1 cellular context compared by ENCODE assay signal in the genomic region with DNA sequence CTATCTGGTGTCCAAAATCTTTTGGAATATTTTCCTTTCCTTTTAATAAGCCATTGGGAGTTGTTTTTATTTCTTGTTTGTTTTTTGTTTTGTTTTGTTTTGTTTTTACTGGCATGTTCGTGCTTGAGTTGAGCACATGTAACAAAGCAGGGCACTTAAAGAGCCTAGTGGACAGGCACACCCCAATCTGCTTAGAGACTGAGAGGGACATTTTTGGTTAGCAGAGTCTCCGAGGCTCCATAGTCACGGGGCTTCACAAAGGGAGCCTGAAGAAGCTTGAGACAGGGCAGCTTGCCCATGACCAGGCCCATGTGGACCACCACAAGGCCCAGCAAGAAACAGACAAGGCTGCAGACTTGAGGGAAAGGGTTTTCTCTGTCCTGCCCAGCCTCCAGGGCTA.
TF ChIP-seq lines count a peak whose summit lies in the region.

No MANE protein-coding gene starts in this region.

TF ChIP-seq in IMR-90, 13 proteins besides CTCF, POLR2A, EP300 and RAD21 (continued from another document):
- no peak for TF ChIP-seq RFX5 (IDR thresholded peaks at IDR 0.05; ENCODE audit: low read depth, low read length)
